In the genomic region with DNA sequence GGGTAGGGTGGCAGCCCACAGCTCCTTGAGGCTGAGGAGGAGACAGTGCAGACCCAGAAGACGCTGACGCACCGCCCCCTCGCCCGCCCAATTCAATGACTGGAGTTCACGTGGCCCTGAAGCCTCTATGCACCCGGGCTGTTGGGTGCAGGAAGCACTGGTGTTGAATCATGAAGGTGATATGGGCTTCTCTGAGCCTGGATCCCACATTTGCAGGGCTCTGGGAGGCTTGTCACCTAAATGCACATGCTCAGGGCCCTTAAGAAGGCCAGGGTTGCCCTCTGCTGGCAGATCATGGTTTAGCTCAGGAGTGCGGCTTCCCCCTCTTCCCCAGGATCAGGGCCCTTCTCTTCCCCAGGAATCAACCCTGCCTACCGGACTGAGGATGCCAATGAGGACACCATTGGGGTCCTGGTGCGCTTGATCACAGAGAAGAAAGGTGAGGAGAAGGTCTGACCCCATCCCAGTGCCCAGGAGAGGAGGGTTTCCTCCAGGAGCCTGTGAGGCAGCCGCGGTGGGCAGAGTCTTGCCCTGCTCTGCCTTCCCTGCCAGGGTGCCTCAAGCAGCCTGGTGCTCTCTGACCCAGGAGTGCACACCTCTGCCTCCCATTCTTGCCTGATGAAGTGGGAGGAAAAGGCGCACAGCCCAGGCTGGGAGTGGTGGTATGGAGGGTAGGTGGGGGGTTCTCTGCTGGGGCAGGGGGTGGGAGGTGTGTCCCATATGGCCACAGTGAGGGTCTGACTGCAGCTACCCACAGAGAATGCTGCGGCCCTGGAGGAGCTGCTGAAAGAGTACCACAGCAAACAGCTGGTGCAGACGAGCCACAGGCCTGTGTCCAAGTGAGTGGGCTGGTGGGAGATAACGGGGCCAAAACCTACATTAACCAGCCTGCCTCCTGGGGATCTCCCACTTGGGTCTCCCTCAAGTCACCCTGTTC, we compare ENCODE assay signal across 1 cellular context.
TF ChIP-seq lines count a peak whose summit lies in the region.

No MANE protein-coding gene starts in this region.

TF ChIP-seq in K562, 482 proteins besides CTCF, POLR2A, EP300 and RAD21 (continued from another document and continues in another):
- TF ChIP-seq RB1 (IDR thresholded peaks at IDR 0.05; ENCODE audit: low read depth), result 0 out of 2 replicates have a peak, but pooled peaks have one; percentile 29
- TF ChIP-seq L3MBTL2 (IDR thresholded peaks at IDR 0.05), result peak; percentile 79
- 0 out of 2 replicates have a peak, but pooled peaks have one; percentile 22 for TF ChIP-seq CTBP1 (IDR thresholded peaks at IDR 0.05; ENCODE audit: borderline replicate concordance)
- no peak for TF ChIP-seq ZNF583 (CRISPR knock-in tag; IDR thresholded peaks at IDR 0.05)
- TF ChIP-seq POLR2G (IDR thresholded peaks at IDR 0.05; ENCODE audit: low read depth, low read length), result 0 out of 2 replicates have a peak, but pooled peaks have one; percentile 22
- TF ChIP-seq, protein P1, sequence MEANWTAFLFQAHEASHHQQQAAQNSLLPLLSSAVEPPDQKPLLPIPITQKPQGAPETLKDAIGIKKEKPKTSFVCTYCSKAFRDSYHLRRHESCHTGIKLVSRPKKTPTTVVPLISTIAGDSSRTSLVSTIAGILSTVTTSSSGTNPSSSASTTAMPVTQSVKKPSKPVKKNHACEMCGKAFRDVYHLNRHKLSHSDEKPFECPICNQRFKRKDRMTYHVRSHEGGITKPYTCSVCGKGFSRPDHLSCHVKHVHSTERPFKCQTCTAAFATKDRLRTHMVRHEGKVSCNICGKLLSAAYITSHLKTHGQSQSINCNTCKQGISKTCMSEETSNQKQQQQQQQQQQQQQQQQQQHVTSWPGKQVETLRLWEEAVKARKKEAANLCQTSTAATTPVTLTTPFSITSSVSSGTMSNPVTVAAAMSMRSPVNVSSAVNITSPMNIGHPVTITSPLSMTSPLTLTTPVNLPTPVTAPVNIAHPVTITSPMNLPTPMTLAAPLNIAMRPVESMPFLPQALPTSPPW (CRISPR knock-in tag; IDR thresholded peaks at IDR 0.05), result 0 out of 2 replicates have a peak, but pooled peaks have one; percentile 16
- TF ChIP-seq SOX6 (IDR thresholded peaks at IDR 0.05), result peak; percentile 25; the same call in 1 of the 2 replicates
- TF ChIP-seq SP2 (IDR thresholded peaks at IDR 0.05; ENCODE audit: extremely low read depth, low read depth, low read length, poor library complexity, severe bottlenecking), result no peak
- peak; percentile 87 for TF ChIP-seq XRCC5 (IDR thresholded peaks at IDR 0.05; ENCODE audit: low read depth, low read length)
- TF ChIP-seq MAZ (CRISPR knock-in tag; conservative IDR thresholded peaks at IDR 0.05 in 1 of 2, IDR thresholded peaks at IDR 0.05 in 1 of 2), result 0 out of 4 replicates have a peak, but pooled peaks of 1 of the 2 experiments have one; percentile 29
- TF ChIP-seq ZNF263 (CRISPR knock-in tag; IDR thresholded peaks at IDR 0.05; ENCODE audit: borderline replicate concordance), result peak; percentile 26; the same call in 1 of the 2 replicates
- TF ChIP-seq MYC (IDR thresholded peaks at IDR 0.05; ENCODE audit: low read depth, low read length), result peak; percentile 95
- TF ChIP-seq MYC (CRISPR knock-in tag; IDR thresholded peaks at IDR 0.05; ENCODE audit: borderline replicate concordance, low read depth), result no peak
- TF ChIP-seq NFXL1 (CRISPR knock-in tag; IDR thresholded peaks at IDR 0.05), result no peak
- TF ChIP-seq SMAD2 (IDR thresholded peaks at IDR 0.05; ENCODE audit: low read depth, low read length), result no peak
- no peak for TF ChIP-seq NR2C1 (IDR thresholded peaks at IDR 0.05)
- no peak for TF ChIP-seq NR2C1 (tag; IDR thresholded peaks at IDR 0.05)
- no peak for TF ChIP-seq ZNF57 (CRISPR knock-in tag; IDR thresholded peaks at IDR 0.05)
- peak; percentile 35 to 36; a peak in 2 of 4 replicates for TF ChIP-seq NRF1 (conservative IDR thresholded peaks at IDR 0.05 in 1 of 2, IDR thresholded peaks at IDR 0.05 in 1 of 2)
- peak; percentile 15; the same call in 1 of the 2 replicates for TF ChIP-seq MGA (IDR thresholded peaks at IDR 0.05)
- TF ChIP-seq BHLHE40 (IDR thresholded peaks at IDR 0.05; ENCODE audit: low read length), result 0 out of 2 replicates have a peak, but pooled peaks have one; percentile 10
- peak; percentile 68 for TF ChIP-seq CC2D1A (IDR thresholded peaks at IDR 0.05)
- 0 out of 4 replicates have a peak, but pooled peaks of 1 of the 2 experiments have one; percentile 7 for TF ChIP-seq RCOR1 (IDR thresholded peaks at IDR 0.05; ENCODE audit: borderline replicate concordance in 1 of 2, low read depth in 2 of 2, low read length in 2 of 2)
- TF ChIP-seq SMC3 (conservative IDR thresholded peaks at IDR 0.05; ENCODE audit: insufficient read depth, low read depth, low read length), result peak; percentile 95
- TF ChIP-seq HDGF (IDR thresholded peaks at IDR 0.05), result peak; percentile 74; the same call in 1 of the 2 replicates
- no peak for TF ChIP-seq CBFA2T2 (conservative IDR thresholded peaks at IDR 0.05)
- TF ChIP-seq CREB1 (IDR thresholded peaks at IDR 0.05), result no peak
- no peak for TF ChIP-seq CREB1 (CRISPR knock-in tag; IDR thresholded peaks at IDR 0.05)
- 0 out of 2 replicates have a peak, but pooled peaks have one; percentile 12 for TF ChIP-seq JUND (IDR thresholded peaks at IDR 0.05; ENCODE audit: borderline replicate concordance, low read depth, low read length)
- TF ChIP-seq JUND (tag; IDR thresholded peaks at IDR 0.05; ENCODE audit: borderline replicate concordance, low read depth, low read length), result no peak
- TF ChIP-seq ZNF551 (CRISPR knock-in tag; IDR thresholded peaks at IDR 0.05), result no peak
- TF ChIP-seq DEAF1 (CRISPR knock-in tag; IDR thresholded peaks at IDR 0.05), result peak; percentile 88
- TF ChIP-seq, protein P2, sequence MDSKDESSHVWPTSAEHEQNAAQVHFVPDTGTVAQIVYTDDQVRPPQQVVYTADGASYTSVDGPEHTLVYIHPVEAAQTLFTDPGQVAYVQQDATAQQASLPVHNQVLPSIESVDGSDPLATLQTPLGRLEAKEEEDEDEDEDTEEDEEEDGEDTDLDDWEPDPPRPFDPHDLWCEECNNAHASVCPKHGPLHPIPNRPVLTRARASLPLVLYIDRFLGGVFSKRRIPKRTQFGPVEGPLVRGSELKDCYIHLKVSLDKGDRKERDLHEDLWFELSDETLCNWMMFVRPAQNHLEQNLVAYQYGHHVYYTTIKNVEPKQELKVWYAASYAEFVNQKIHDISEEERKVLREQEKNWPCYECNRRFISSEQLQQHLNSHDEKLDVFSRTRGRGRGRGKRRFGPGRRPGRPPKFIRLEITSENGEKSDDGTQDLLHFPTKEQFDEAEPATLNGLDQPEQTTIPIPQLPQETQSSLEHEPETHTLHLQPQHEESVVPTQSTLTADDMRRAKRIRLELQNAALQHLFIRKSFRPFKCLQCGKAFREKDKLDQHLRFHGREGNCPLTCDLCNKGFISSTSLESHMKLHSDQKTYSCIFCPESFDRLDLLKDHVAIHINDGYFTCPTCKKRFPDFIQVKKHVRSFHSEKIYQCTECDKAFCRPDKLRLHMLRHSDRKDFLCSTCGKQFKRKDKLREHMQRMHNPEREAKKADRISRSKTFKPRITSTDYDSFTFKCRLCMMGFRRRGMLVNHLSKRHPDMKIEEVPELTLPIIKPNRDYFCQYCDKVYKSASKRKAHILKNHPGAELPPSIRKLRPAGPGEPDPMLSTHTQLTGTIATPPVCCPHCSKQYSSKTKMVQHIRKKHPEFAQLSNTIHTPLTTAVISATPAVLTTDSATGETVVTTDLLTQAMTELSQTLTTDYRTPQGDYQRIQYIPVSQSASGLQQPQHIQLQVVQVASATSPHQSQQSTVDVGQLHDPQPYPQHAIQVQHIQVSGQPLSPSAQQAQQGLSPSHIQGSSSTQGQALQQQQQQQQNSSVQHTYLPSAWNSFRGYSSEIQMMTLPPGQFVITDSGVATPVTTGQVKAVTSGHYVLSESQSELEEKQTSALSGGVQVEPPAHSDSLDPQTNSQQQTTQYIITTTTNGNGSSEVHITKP (IDR thresholded peaks at IDR 0.05; ENCODE audit: partially characterized antibody), result no peak
- TF ChIP-seq, protein P3, sequence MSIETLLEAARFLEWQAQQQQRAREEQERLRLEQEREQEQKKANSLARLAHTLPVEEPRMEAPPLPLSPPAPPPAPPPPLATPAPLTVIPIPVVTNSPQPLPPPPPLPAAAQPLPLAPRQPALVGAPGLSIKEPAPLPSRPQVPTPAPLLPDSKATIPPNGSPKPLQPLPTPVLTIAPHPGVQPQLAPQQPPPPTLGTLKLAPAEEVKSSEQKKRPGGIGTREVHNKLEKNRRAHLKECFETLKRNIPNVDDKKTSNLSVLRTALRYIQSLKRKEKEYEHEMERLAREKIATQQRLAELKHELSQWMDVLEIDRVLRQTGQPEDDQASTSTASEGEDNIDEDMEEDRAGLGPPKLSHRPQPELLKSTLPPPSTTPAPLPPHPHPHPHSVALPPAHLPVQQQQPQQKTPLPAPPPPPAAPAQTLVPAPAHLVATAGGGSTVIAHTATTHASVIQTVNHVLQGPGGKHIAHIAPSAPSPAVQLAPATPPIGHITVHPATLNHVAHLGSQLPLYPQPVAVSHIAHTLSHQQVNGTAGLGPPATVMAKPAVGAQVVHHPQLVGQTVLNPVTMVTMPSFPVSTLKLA (conservative IDR thresholded peaks at IDR 0.05), result peak; percentile 64 to 83
